Comparison of ENCODE assay signal across 8 cellular contexts in the genomic region with DNA sequence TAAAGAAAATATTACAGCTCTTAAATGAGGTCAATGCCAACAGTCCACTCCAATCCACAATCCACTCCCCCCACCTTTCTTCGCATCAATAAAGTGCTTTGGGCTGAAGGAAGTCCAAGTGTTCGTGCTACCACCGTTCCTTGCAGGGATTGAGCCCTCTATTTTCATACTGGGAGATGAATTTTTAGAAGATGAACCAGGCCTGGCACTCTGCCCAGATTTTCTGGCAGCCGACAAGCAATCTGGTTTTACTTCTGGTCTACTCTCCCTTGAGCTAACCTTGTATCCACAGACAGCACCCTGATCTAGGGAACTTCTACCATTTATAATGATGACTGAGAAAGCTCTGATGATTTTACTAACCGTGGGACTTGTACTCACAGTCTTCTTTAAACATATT.
DNase-seq lines count a peak whose midpoint lies in the region; ATAC-seq and TF ChIP-seq lines count a peak whose summit lies in the region.

No MANE protein-coding gene starts in this region.

- no peaks in the 10 kb centered on the region for H3K27me3 Mint-ChIP-seq in activated CD4-positive, alpha-beta T cell treated with anti-CD3 and anti-CD28 coated beads, Interleukin-2, amount 10 ng/mL, durations not matched to agents 24 days and 14 days

- DNase-seq in NCI-H2196 (lab: John Stamatoyannopoulos, UW; ENCODE audit: unreplicated experiment) (peak; percentile 52), NCI-H2196 treated with DMSO at 0.1 percent for 48 hours (lab: John Stamatoyannopoulos, UW; ENCODE audit: unreplicated experiment) (no peak), T1000 (lab: John Stamatoyannopoulos, UW) (peak; percentile 8), left cardiac atrium (peak; percentile 78), uterus (peak; percentile 80 to 83)
- DNase-seq in activated CD4-positive, alpha-beta T cell treated with anti-CD3 and anti-CD28 coated beads, Interleukin-2, amount 10 ng/mL, durations not matched to agents 24 days and 14 days = no peak

- H3K9me3 Mint-ChIP-seq in activated CD4-positive, alpha-beta T cell treated with anti-CD3 and anti-CD28 coated beads, Interleukin-2, amount 10 ng/mL, durations not matched to agents 24 days and 14 days = no peaks in the 10 kb centered on the region

- peaks cover 17% of the 10 kb centered on the region for H3K4me1 Mint-ChIP-seq in activated CD4-positive, alpha-beta T cell treated with anti-CD3 and anti-CD28 coated beads, Interleukin-2, amount 10 ng/mL, durations not matched to agents 24 days and 14 days

- H3K9me3 ChIP-seq in uterus = no peaks in the 10 kb centered on the region

- intact Hi-C loops in left cardiac atrium (cut with DNase I) = no loop called here
- intact Hi-C loops in uterus (cut with DNase I; ENCODE audit: low total_unique reads) = no loop called here
- intact Hi-C loops in activated CD4-positive, alpha-beta T cell treated with anti-CD3 and anti-CD28 coated beads, Interleukin-2, amount 10 ng/mL, durations not matched to agents 24 days and 14 days (cut with micrococcal nuclease) = no loop called here

- H3K27ac ChIP-seq in uterus = no peak overlapping the region

- ATAC-seq in left cardiac atrium = peak; percentile 76 to 78
- no peak for ATAC-seq in GM18502 (IDR thresholded peaks at IDR 0.05; ENCODE audit: poor library complexity, unreplicated experiment)
- ATAC-seq in GM21367 (IDR thresholded peaks at IDR 0.05; ENCODE audit: unreplicated experiment) = no peak

- no peak overlapping the region for H3K27ac Mint-ChIP-seq in activated CD4-positive, alpha-beta T cell treated with anti-CD3 and anti-CD28 coated beads, Interleukin-2, amount 10 ng/mL, durations not matched to agents 24 days and 14 days

- H3K36me3 ChIP-seq in uterus = no peaks in the 10 kb centered on the region

- no peak overlapping the region for H3K4me3 ChIP-seq in uterus

- TF ChIP-seq CTCF in uterus (IDR thresholded peaks at IDR 0.05) = no peak

- no peaks in the 10 kb centered on the region for H3K4me1 ChIP-seq in uterus

- H3K4me3 Mint-ChIP-seq in activated CD4-positive, alpha-beta T cell treated with anti-CD3 and anti-CD28 coated beads, Interleukin-2, amount 10 ng/mL, durations not matched to agents 24 days and 14 days = no peak overlapping the region

- H3K36me3 Mint-ChIP-seq in activated CD4-positive, alpha-beta T cell treated with anti-CD3 and anti-CD28 coated beads, Interleukin-2, amount 10 ng/mL, durations not matched to agents 24 days and 14 days (ENCODE audit: low read depth) = peaks cover 2% of the 10 kb centered on the region

- TF ChIP-seq POLR2A in uterus (IDR thresholded peaks at IDR 0.05) = no peak

- no peaks in the 10 kb centered on the region for H3K27me3 ChIP-seq in uterus

Comparison
In these comparisons a context has a peak if more than half of its experiments do, and no peak if none do; other contexts are left out.
1. DNase-seq: peak in NCI-H2196 (single experiment), T1000 (single experiment), left cardiac atrium (single experiment) and uterus (2 of 2); none in NCI-H2196 treated with DMSO at 0.1 percent for 48 hours (single experiment) and activated CD4-positive, alpha-beta T cell treated with anti-CD3 and anti-CD28 coated beads, Interleukin-2, amount 10 ng/mL, durations not matched to agents 24 days and 14 days (single experiment).
2. ATAC-seq: peak in left cardiac atrium (2 of 2); none in GM18502 (single experiment) and GM21367 (single experiment).